19 cellular contexts compared by ENCODE assay signal in genomic region chr6:46291880-46292279, GRCh38.
A peak's percentile ranks its signal among the peaks of the same experiment; 100 is the strongest.
DNase-seq lines count a peak whose midpoint lies in the region; ATAC-seq, FAIRE-seq and TF ChIP-seq lines count a peak whose summit lies in the region.
"Had no signal": no experiment of that assay in that cellular context is flagged by ENCODE, and none has a peak within 500 bp of the region (broad histone marks: within the 10 kb centered on the region; RNA-seq: fewer than 3 reads in every experiment).

No MANE protein-coding gene starts in this region.

- H2BK20ac ChIP-seq in H1 (ENCODE audit: low read length) = no peak overlapping the region

- DNase-seq in A549 (ENCODE audit: low read depth in 1 of 2, low spot score in 1 of 2) = no peak
- peak; percentile 17 for DNase-seq in NCI-H69 (lab: John Stamatoyannopoulos, UW)
- DNase-seq in H1 (ENCODE audit: low read depth in 1 of 2, low spot score in 2 of 2) = no peak
- DNase-seq in NCI-H1694 treated with DMSO at 0.1 percent for 48 hours (lab: John Stamatoyannopoulos, UW) = no peak
- DNase-seq in NCI-H2081 treated with DMSO at 0.1 percent for 48 hours (lab: John Stamatoyannopoulos, UW) = no peak
- no peak for DNase-seq in type B pancreatic cell (ENCODE audit: extremely low spot score, unreplicated experiment)
- DNase-seq: Calu3; CD4-positive, alpha-beta memory T cell; COR-L47; DMS53; DND-41; GOT3; HCEC 1CT had no signal

- no peak overlapping the region for H3K4ac ChIP-seq in H1 (replicated peaks; ENCODE audit: insufficient read length, low read depth, low read length)

- H2BK5ac ChIP-seq in H1 (ENCODE audit: low read depth, low read length) = no peak overlapping the region

- H4K8ac ChIP-seq in H1 (ENCODE audit: extremely low read depth, insufficient read depth, low read length) = no peak overlapping the region

- H3K4me1 Mint-ChIP-seq in type B pancreatic cell (ENCODE audit: unreplicated experiment) = peaks cover 26% of the 10 kb centered on the region
- H3K4me1 Mint-ChIP-seq: CD4-positive, alpha-beta memory T cell had no signal

- peaks cover 17% of the 10 kb centered on the region for H3K9me3 Mint-ChIP-seq in type B pancreatic cell
- H3K9me3 Mint-ChIP-seq: CD4-positive, alpha-beta memory T cell had no signal

- H3K9me3 ChIP-seq in A549 (no peaks in the 10 kb centered on the region), BLaER1 (peaks cover 11% of the 10 kb centered on the region), H1 (ENCODE audit: insufficient read depth in 2 of 2, low read depth in 1 of 2, low read length in 1 of 2) (no peaks in the 10 kb centered on the region)

- H3K27ac ChIP-seq in A549 (no peak overlapping the region), BLaER1 (no peak overlapping the region), H1 (ENCODE audit: low read depth, low read length) (no peak overlapping the region)
- H3K27ac ChIP-seq: BLaER1 treated with 17β-estradiol and CSF1 and Interleukin-3, amounts not matched to agents 10 nM and 100 nM had no signal

- H3K23me2 ChIP-seq in H1 (ENCODE audit: low read depth, low read length) = no peaks in the 10 kb centered on the region

- H3K4me2 ChIP-seq in A549 (no peak overlapping the region), BLaER1 (peak overlapping the region; percentile 41), H1 (ENCODE audit: insufficient read depth in 1 of 2, low read depth in 2 of 2, low read length in 2 of 2) (no peak overlapping the region)

- TF ChIP-seq EP300 in A549 (IDR thresholded peaks at IDR 0.05) (no peak), H1 (IDR thresholded peaks at IDR 0.05; ENCODE audit: borderline replicate concordance in 1 of 2, low read depth in 2 of 2, low read length in 2 of 2) (no peak)

- 0 out of 2 replicates have a peak overlapping the region, but pooled peaks have one; percentile 15 for H2AFZ ChIP-seq in H1 (ENCODE audit: low read length)

- POLR2A ChIA-PET in A549 (lab: Yijun Ruan, JAX) = no interaction called here
- POLR2A ChIA-PET in H1 (lab: Charles Lee; ENCODE audit: partially characterized antibody) = no interaction called here

- H3K9ac ChIP-seq in BLaER1 = no peak overlapping the region
- H3K9ac ChIP-seq in H1 (replicated peaks in 1 of 4; ENCODE audit: extremely low read depth in 1 of 4, low read depth in 3 of 4, low read length in 3 of 4) = no peak overlapping the region
- H3K9ac ChIP-seq: BLaER1 treated with 17β-estradiol and CSF1 and Interleukin-3, amounts not matched to agents 10 nM and 100 nM had no signal

- H3K23ac ChIP-seq in H1 (ENCODE audit: insufficient read length) = no peak overlapping the region

- H3K36me3 ChIP-seq in BLaER1 = no peaks in the 10 kb centered on the region
- no peaks in the 10 kb centered on the region for H3K36me3 ChIP-seq in H1 (ENCODE audit: control insufficient read depth in 2 of 4, insufficient read depth in 4 of 4, low read length in 3 of 4)

- H3K79me2 ChIP-seq in H1 (ENCODE audit: control insufficient read depth in 1 of 2, insufficient read depth in 2 of 2, low read length in 2 of 2) = no peaks in the 10 kb centered on the region

- ATAC-seq in A549 = no peak

- no peak overlapping the region for H2AK5ac ChIP-seq in H1 (ENCODE audit: low read depth, low read length)

- H3K18ac ChIP-seq in H1 (ENCODE audit: extremely low read depth, low read length) = no peak overlapping the region

- 5% methylated on average over 2 of the region's 2 CpGs for WGBS in A549 (ENCODE audit: missing lambda C conversion rate)
- WGBS in H1 (ENCODE audit: extremely low coverage in 1 of 2, insufficient coverage in 1 of 2, insufficient read length in 1 of 2, insufficient replicate concordance in 2 of 2, low coverage in 1 of 2, low lambda C conversion rate in 2 of 2, missing lambda C conversion rate in 1 of 2), 2 experiments = 89% methylated on average over 2 of the region's 2 CpGs; no CpG with 5 or more reads in 1 of the 2 experiments

- H3K56ac ChIP-seq in H1 (replicated peaks; ENCODE audit: insufficient read length, low read depth, low read length) = no peak overlapping the region

- no peak for TF ChIP-seq CTCF in A549 (IDR thresholded peaks at IDR 0.05)
- no peak for TF ChIP-seq CTCF in H1 (IDR thresholded peaks at IDR 0.05; ENCODE audit: control extremely low read depth in 1 of 3, insufficient read depth in 1 of 3, low read depth in 1 of 3, low read length in 3 of 3)
- TF ChIP-seq CTCF in type B pancreatic cell (conservative IDR thresholded peaks at IDR 0.05) = no peak

- no peak overlapping the region for H4K91ac ChIP-seq in H1 (replicated peaks; ENCODE audit: insufficient read length, low read length)

- no peak overlapping the region for H3K14ac ChIP-seq in H1 (ENCODE audit: insufficient read length)

- no peak overlapping the region for H2BK12ac ChIP-seq in H1 (ENCODE audit: low read depth, low read length)

- H3K27me3 Mint-ChIP-seq in type B pancreatic cell = no peaks in the 10 kb centered on the region

- H3K4me1 ChIP-seq in A549 = no peaks in the 10 kb centered on the region
- H3K4me1 ChIP-seq in BLaER1 = peaks cover 46% of the 10 kb centered on the region
- H3K4me1 ChIP-seq in H1 (replicated peaks in 1 of 4; ENCODE audit: control insufficient read depth in 3 of 4, insufficient read depth in 4 of 4, low read length in 3 of 4) = peaks cover 0 to 3% (median 0%) of the 10 kb centered on the region in 4 experiments; a peak in 2 of 7 replicates

- H3K79me1 ChIP-seq in H1 (ENCODE audit: low read depth, low read length) = no peaks in the 10 kb centered on the region

- FAIRE-seq in A549 (lab: Jason Lieb, UNC) = no peak
- no peak for FAIRE-seq in H1 (lab: Jason Lieb, UNC)
- FAIRE-seq: G401.6, GM19239 had no signal

- H3K4me3 Mint-ChIP-seq in type B pancreatic cell = no peak overlapping the region
- H3K4me3 Mint-ChIP-seq: B cell; CD14-positive monocyte; CD4-positive, alpha-beta memory T cell had no signal

- H4K5ac ChIP-seq in H1 (ENCODE audit: insufficient read length, low read depth, low read length) = no peak overlapping the region

- CTCF ChIA-PET in A549 (lab: Yijun Ruan, JAX) (interaction anchor here (1.2 kb wide), 1 partner anchor 16 kb away, joined by 3 read pairs; no protein-coding TSS in a partner anchor), H1 (lab: Charles Lee; ENCODE audit: partially characterized antibody) (no interaction called here)

- no peak overlapping the region for H2BK120ac ChIP-seq in H1 (replicated peaks; ENCODE audit: low read depth, low read length)

- TF ChIP-seq POLR2A in A549 (IDR thresholded peaks at IDR 0.05; ENCODE audit: low read length) = no peak
- TF ChIP-seq POLR2A in H1 (IDR thresholded peaks at IDR 0.05; ENCODE audit: control extremely low read depth in 1 of 2, low read depth in 2 of 2, low read length in 2 of 2) = no peak

- H4K20me1 ChIP-seq in BLaER1 (no peaks in the 10 kb centered on the region), H1 (replicated peaks in 1 of 2; ENCODE audit: control insufficient read depth in 1 of 2, insufficient read depth in 2 of 2, low read length in 2 of 2) (no peaks in the 10 kb centered on the region)
- H4K20me1 ChIP-seq: BLaER1 treated with 17β-estradiol and CSF1 and Interleukin-3, amounts not matched to agents 10 nM and 100 nM had no signal

- H3K4me3 ChIP-seq in A549 (no peak overlapping the region), BLaER1 (no peak overlapping the region), H1 (ENCODE audit: extremely low read depth in 1 of 4, insufficient read depth in 2 of 4, low read depth in 3 of 4, low read length in 4 of 4) (no peak overlapping the region)
- H3K4me3 ChIP-seq: BLaER1 treated with 17β-estradiol and CSF1 and Interleukin-3, amounts not matched to agents 10 nM and 100 nM had no signal

- H3K27ac Mint-ChIP-seq in type B pancreatic cell = no peak overlapping the region
- H3K27ac Mint-ChIP-seq: B cell; CD14-positive monocyte; CD4-positive, alpha-beta memory T cell had no signal

- no peak overlapping the region for H2BK15ac ChIP-seq in H1 (ENCODE audit: low read length)

- no peak for TF ChIP-seq RAD21 in A549 (conservative IDR thresholded peaks at IDR 0.05 in 1 of 2, IDR thresholded peaks at IDR 0.05 in 1 of 2)
- no peak for TF ChIP-seq RAD21 in H1 (IDR thresholded peaks at IDR 0.05 in 1 of 2, conservative IDR thresholded peaks at IDR 0.05 in 1 of 2; ENCODE audit: low read depth in 2 of 2, low read length in 2 of 2)

- peaks cover 4% of the 10 kb centered on the region for H3K36me3 Mint-ChIP-seq in type B pancreatic cell
- H3K36me3 Mint-ChIP-seq: CD14-positive monocyte; CD4-positive, alpha-beta memory T cell had no signal

- no peaks in the 10 kb centered on the region for H3K27me3 ChIP-seq in BLaER1
- no peaks in the 10 kb centered on the region for H3K27me3 ChIP-seq in H1 (replicated peaks in 1 of 4; ENCODE audit: control insufficient read depth in 3 of 4, extremely low read depth in 1 of 4, insufficient read depth in 3 of 4, low read length in 3 of 4)
- H3K27me3 ChIP-seq: BLaER1 treated with 17β-estradiol and CSF1 and Interleukin-3, amounts not matched to agents 10 nM and 100 nM had no signal

TF ChIP-seq in A549, 52 proteins besides CTCF, POLR2A, EP300 and RAD21:
- TF ChIP-seq POLR2AphosphoS2 (conservative IDR thresholded peaks at IDR 0.05; ENCODE audit: low read length) (no peak), MAFK (IDR thresholded peaks at IDR 0.05; ENCODE audit: partially characterized antibody) (peak; percentile 49)

TF ChIP-seq in H1, 55 proteins besides CTCF, POLR2A, EP300 and RAD21:
- no peak for TF ChIP-seq TAF1 (IDR thresholded peaks at IDR 0.05; ENCODE audit: low read depth, low read length)
- peak; percentile 35; the same call in 1 of the 2 replicates for TF ChIP-seq MAFK (IDR thresholded peaks at IDR 0.05; ENCODE audit: low read depth, low read length)

Comparison
In these comparisons a context has a peak if more than half of its experiments do, and no peak if none do; other contexts are left out.
1. Of the 18 proteins assayed by ChIP-seq in both H1 and A549: peak only in H1: none; only in A549: none; in both: MAFK; in neither: 17.